Comparison of ENCODE assay signal across 6 cellular contexts in genomic region chr9:134308639-134309220, GRCh38. TPM values are rescaled to one million over a fixed set of nuclear protein-coding genes. Genes with fewer than 3 reads are reported as not detected.
DNase-seq lines count a peak whose midpoint lies in the region; ATAC-seq, FAIRE-seq and TF ChIP-seq lines count a peak whose summit lies in the region.
"Not testable (repeated sequence)": the region's sequence is repeated elsewhere in the genome, so short reads cannot be mapped to it uniquely, and the experiment has no call there.

No MANE protein-coding gene starts in this region.

- intact Hi-C loops in left ventricle myocardium inferior (cut with micrococcal nuclease); kidney (cut with DNase I); lower lobe of right lung (cut with DNase I); sciatic nerve (cut with DNase I): not testable (repeated sequence)

- H3K27me3 Mint-ChIP-seq in glutamatergic neuron (ENCODE audit: unreplicated experiment) = not testable (repeated sequence)

- not testable (repeated sequence) for H3K36me3 ChIP-seq in RWPE2 (ENCODE audit: low read depth); left ventricle myocardium inferior; kidney (ENCODE audit: control insufficient read depth in 1 of 2, insufficient read depth in 2 of 2, low read length in 2 of 2); lower lobe of right lung

- not testable (repeated sequence) for FAIRE-seq in kidney (lab: Jason Lieb, UNC)

- not testable (repeated sequence) for H3K27ac Mint-ChIP-seq in glutamatergic neuron (ENCODE audit: unreplicated experiment)

- not testable (repeated sequence) for H3K9me3 ChIP-seq in RWPE2 (ENCODE audit: severe bottlenecking); kidney (ENCODE audit: control insufficient read depth in 1 of 2, low read length in 2 of 2); lower lobe of right lung
- H3K9me3 ChIP-seq in left ventricle myocardium inferior (replicated peaks) = peaks cover 14% of the 10 kb centered on the region

- H3K27me3 ChIP-seq in RWPE2 (ENCODE audit: insufficient read depth, poor library complexity, severe bottlenecking); left ventricle myocardium inferior (ENCODE audit: low read depth); lower lobe of right lung (ENCODE audit: low read depth): not testable (repeated sequence)

- not testable (repeated sequence) for H3K9me3 Mint-ChIP-seq in glutamatergic neuron (ENCODE audit: unreplicated experiment)

- not testable (repeated sequence) for H3K4me1 Mint-ChIP-seq in glutamatergic neuron (ENCODE audit: low read depth, unreplicated experiment)

- not testable (repeated sequence) for H3K27ac ChIP-seq in RWPE2 (ENCODE audit: poor library complexity, severe bottlenecking); left ventricle myocardium inferior (replicated peaks); kidney (ENCODE audit: low read depth in 2 of 2, low read length in 2 of 2); lower lobe of right lung

- H3K9ac ChIP-seq in kidney (ENCODE audit: low read length in 2 of 2) = not testable (repeated sequence)

- not testable (repeated sequence) for H3K4me1 ChIP-seq in RWPE2 (ENCODE audit: insufficient read depth, poor library complexity, severe bottlenecking); left ventricle myocardium inferior; kidney (ENCODE audit: control insufficient read depth in 1 of 2, insufficient read depth in 1 of 2, low read depth in 1 of 2, low read length in 2 of 2); lower lobe of right lung

- not testable (repeated sequence) for ATAC-seq in RWPE2 (ENCODE audit: low read depth); lower lobe of right lung; sciatic nerve

- DNase-seq in RWPE2 (ENCODE audit: low spot score) = peak; percentile 22
- peak; percentile 2 for DNase-seq in glutamatergic neuron
- peak; percentile 1 for DNase-seq in left ventricle myocardium inferior
- DNase-seq in kidney = peak; percentile 34
- peak; percentile 16 for DNase-seq in lower lobe of right lung
- DNase-seq in sciatic nerve (ENCODE audit: low spot score) = peak; percentile 26

- H3K36me3 Mint-ChIP-seq in glutamatergic neuron (ENCODE audit: unreplicated experiment) = not testable (repeated sequence)

- H3K4me3 ChIP-seq in RWPE2 (ENCODE audit: severe bottlenecking); left ventricle myocardium inferior; kidney (ENCODE audit: low read length in 2 of 2); lower lobe of right lung: not testable (repeated sequence)

- not testable (repeated sequence) for TF ChIP-seq CTCF in RWPE2 (IDR thresholded peaks at IDR 0.05; ENCODE audit: poor library complexity, severe bottlenecking); glutamatergic neuron (IDR thresholded peaks at IDR 0.05; ENCODE audit: partially characterized antibody, unreplicated experiment); left ventricle myocardium inferior (IDR thresholded peaks at IDR 0.05; ENCODE audit: borderline replicate concordance); kidney (IDR thresholded peaks at IDR 0.05; ENCODE audit: borderline replicate concordance, extremely low read depth, insufficient read depth); lower lobe of right lung (IDR thresholded peaks at IDR 0.05)

- not testable (repeated sequence) for H3K4me3 Mint-ChIP-seq in glutamatergic neuron (ENCODE audit: unreplicated experiment)

RNA-seq across cellular contexts. Expression of gene RXRA, which starts 17.5 kb away (rescaled TPM):
- total RNA-seq in glutamatergic neuron (ENCODE audit: unreplicated experiment) (20.5 TPM), left ventricle myocardium inferior (57.1 TPM), kidney (49.5 TPM), lower lobe of right lung (85.7 TPM), sciatic nerve (78.1 TPM)
- polyA plus RNA-seq in kidney (ENCODE audit: insufficient read depth, low read depth, low replicate concordance) = 24.0 TPM
